ENCODE assay signal across 8 cellular contexts in genomic region chr4:13548984-13549546, GRCh38. TPM values are rescaled to one million over a fixed set of nuclear protein-coding genes. Genes with fewer than 3 reads are reported as not detected.
DNase-seq lines count a peak whose midpoint lies in the region; ATAC-seq lines count a peak whose summit lies in the region.

No MANE protein-coding gene starts in this region.

- ATAC-seq in GM19025 (IDR thresholded peaks at IDR 0.05; ENCODE audit: low read depth, unreplicated experiment) (peak; percentile 52), HG03280 (IDR thresholded peaks at IDR 0.05; ENCODE audit: unreplicated experiment) (peak; percentile 65), left colon (peak; percentile 58)
- peak; percentile 75 to 81 for ATAC-seq in activated CD4-positive, CD25-positive, alpha-beta regulatory T cell treated with anti-CD3 and anti-CD28 coated beads, Interleukin-2, amount 50 U/mL, for 24 hours

- DNase-seq in AG20443 (ENCODE audit: low spot score) (peak; percentile 88), NCI-H345 (lab: John Stamatoyannopoulos, UW) (peak; percentile 89), cerebellar cortex (ENCODE audit: low spot score) (peak; percentile 71), left colon (peak; percentile 75 to 93)
- peak; percentile 71 for DNase-seq in stimulated activated CD4-positive, alpha-beta T cell treated with anti-CD3 and anti-CD28 coated beads, Interleukin-2, amount 100 ng/mL, for 4 hours (ENCODE audit: low read depth)

- intact Hi-C loops in left colon (cut with DNase I, micrococcal nuclease): loop anchor here (2.0 to 10.0 kb wide), 3 partner anchors 64 to 696 kb away; partner anchors contain the start of gene RAB28 (in 1 of the 2)

RNA-seq across cellular contexts. Expression of gene NKX3-2, which starts 4.8 kb away (rescaled TPM):
- 1 to 10 TPM in 1 of 2 donors, under 1 TPM in 1; 0.09 to 2.5 TPM for total RNA-seq in left colon

Comparison
In these comparisons a context has a peak if more than half of its experiments do, and no peak if none do; other contexts are left out.
1. Peak in every context shown above with its lines: DNase-seq and ATAC-seq.